ENCODE assay signal across 10 cellular contexts in the genomic region with DNA sequence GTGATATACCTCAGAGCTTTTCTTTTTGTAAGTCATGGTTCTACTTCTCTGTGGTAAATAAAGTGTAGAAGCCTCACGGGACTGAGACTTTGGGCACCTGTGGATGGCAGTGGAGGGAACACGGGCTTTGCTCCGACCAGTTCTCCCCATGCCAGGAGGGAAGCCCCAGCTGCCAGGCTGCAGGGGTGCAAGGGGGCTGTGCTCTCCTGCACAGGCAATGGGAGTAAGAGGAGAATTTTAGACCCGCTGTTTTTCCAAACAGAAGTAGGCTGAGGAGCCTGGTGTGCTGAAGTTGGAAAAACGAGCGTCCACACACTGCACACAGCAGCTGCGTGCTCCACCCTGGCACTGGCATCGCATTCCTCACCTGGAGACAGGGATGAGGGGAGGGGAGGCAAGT.
DNase-seq lines count a peak whose midpoint lies in the region; ATAC-seq and TF ChIP-seq lines count a peak whose summit lies in the region.
"Had no signal": no experiment of that assay in that cellular context is flagged by ENCODE, and none has a peak within 500 bp of the region (broad histone marks: within the 10 kb centered on the region; RNA-seq: fewer than 3 reads in every experiment).

No MANE protein-coding gene starts in this region.

- H2BK20ac ChIP-seq in IMR-90 (ENCODE audit: low read depth, low read length), result no peak overlapping the region

- WGBS in IMR-90 (ENCODE audit: extremely low coverage in 2 of 2, insufficient read length in 1 of 2), 2 experiments, result no CpG with 5 or more reads among the region's 8 CpGs
- WGBS in trophoblast cell (ENCODE audit: extremely low coverage, insufficient coverage, insufficient read length), result no CpG with 5 or more reads among the region's 8 CpGs

- H4K5ac ChIP-seq in IMR-90 (ENCODE audit: low read depth, low read length), result no peak overlapping the region

- BruUV-seq in IMR-90 (replicated peaks; lab: Mats Ljungman, UMichigan), result no TSS peak

- no peak overlapping the region for H3K4ac ChIP-seq in IMR-90 (ENCODE audit: low read depth, low read length)
- peak overlapping the region; percentile 65 for H3K4ac ChIP-seq in trophoblast cell (ENCODE audit: low read depth, low read length)

- in situ Hi-C loops in IMR-90 (cut with MboI; ENCODE audit: low sequenced_read_pairs), result no loop called here

- H3K27me3 ChIP-seq in IMR-90 (ENCODE audit: control insufficient read depth, insufficient read depth, low read length) (no peaks in the 10 kb centered on the region), trophoblast cell (ENCODE audit: insufficient read depth, low read length) (no peaks in the 10 kb centered on the region)

- H2BK120ac ChIP-seq in IMR-90 (ENCODE audit: low read depth, low read length) (no peak overlapping the region), trophoblast cell (ENCODE audit: insufficient read depth, low read length, poor library complexity) (no peak overlapping the region)

- H3K4me2 ChIP-seq in IMR-90 (ENCODE audit: low read depth, low read length) (no peak overlapping the region), trophoblast cell (ENCODE audit: low read length) (no peak overlapping the region)

- no peak overlapping the region for H2AK9ac ChIP-seq in IMR-90 (replicated peaks; ENCODE audit: low read depth, low read length, poor library complexity)

- no peak overlapping the region for H2BK5ac ChIP-seq in IMR-90 (ENCODE audit: low read depth, low read length, poor library complexity, severe bottlenecking)
- H2BK5ac ChIP-seq in trophoblast cell (ENCODE audit: low read depth, low read length, poor library complexity), result peak overlapping the region; percentile 47

- no peak overlapping the region for H3K56ac ChIP-seq in IMR-90 (ENCODE audit: extremely low read depth, insufficient read depth, low read length)

- H2BK15ac ChIP-seq in IMR-90 (ENCODE audit: low read depth, low read length), result no peak overlapping the region

- no peaks in the 10 kb centered on the region for H3K9me3 ChIP-seq in IMR-90 (ENCODE audit: control insufficient read depth, insufficient read depth, low read length)
- peaks cover 3% of the 10 kb centered on the region for H3K9me3 ChIP-seq in trophoblast cell (ENCODE audit: insufficient read depth, low read depth, low read length)

- CTCF ChIA-PET in IMR-90 (lab: Yijun Ruan, JAX) (no interaction called here), RWPE1 (lab: Yijun Ruan, JAX) (interaction anchor here (1.6 kb wide), 1 partner anchor 33 kb away, joined by 5 read pairs; no protein-coding TSS in a partner anchor)

- H3K9ac ChIP-seq in IMR-90 (ENCODE audit: low read depth, low read length) (no peak overlapping the region), trophoblast cell (ENCODE audit: low read length) (no peak overlapping the region)

- H2BK12ac ChIP-seq in trophoblast cell (ENCODE audit: low read length), result peak overlapping the region; percentile 27

- peaks cover 6% of the 10 kb centered on the region for H3K4me1 ChIP-seq in IMR-90 (ENCODE audit: control insufficient read depth, insufficient read depth, low read length)
- peaks cover 11% of the 10 kb centered on the region in 2 experiments for H3K4me1 ChIP-seq in trophoblast cell (ENCODE audit: control insufficient read depth in 1 of 2, insufficient read depth in 2 of 2, low read length in 2 of 2)

- no peaks in the 10 kb centered on the region for H3K79me2 ChIP-seq in trophoblast cell (ENCODE audit: control insufficient read depth, insufficient read depth, low read length, poor library complexity)

- POLR2A ChIA-PET in IMR-90 (lab: Charles Lee; ENCODE audit: unreplicated experiment), result no interaction called here
- POLR2A ChIA-PET in RWPE1 (lab: Yijun Ruan, JAX; ENCODE audit: low non-redundant PET), result no interaction called here

- H3K23ac ChIP-seq in IMR-90 (ENCODE audit: low read depth, low read length) (no peak overlapping the region; the same call in 1 of the 2 replicates), trophoblast cell (ENCODE audit: low read length) (peak overlapping the region; percentile 81)

- DNase-seq in IMR-90, result no peak
- DNase-seq in RWPE1 (ENCODE audit: low spot score), result no peak
- DNase-seq in mesenteric fat pad (ENCODE audit: low spot score), result peak; percentile 74
- DNase-seq in trophoblast cell, result no peak
- no peak for DNase-seq in stimulated activated CD4-positive, alpha-beta T cell treated with anti-CD3 and anti-CD28 coated beads, Interleukin-4, amount 100 ng/mL, for 4 hours
- no peak for DNase-seq in NCI-H526 (lab: John Stamatoyannopoulos, UW)
- DNase-seq: CD4-positive, CD25-positive, alpha-beta regulatory T cell; DMS53; GF-D8 had no signal

- no peak overlapping the region for H2AK5ac ChIP-seq in IMR-90 (ENCODE audit: low read depth, low read length)
- no peak overlapping the region for H2AK5ac ChIP-seq in trophoblast cell (ENCODE audit: low read length)

- intact Hi-C loops in IMR-90 (cut with micrococcal nuclease), result no loop called here

- no peaks in the 10 kb centered on the region for H4K20me1 ChIP-seq in IMR-90 (ENCODE audit: insufficient read depth, low read length)

- H3K18ac ChIP-seq in IMR-90 (ENCODE audit: low read depth, low read length) (no peak overlapping the region), trophoblast cell (ENCODE audit: low read length) (no peak overlapping the region)

- H3K14ac ChIP-seq in IMR-90 (replicated peaks; ENCODE audit: low read depth, low read length), result 0 out of 2 replicates have a peak overlapping the region, but pooled peaks have one; percentile 36
- peak overlapping the region; percentile 61 for H3K14ac ChIP-seq in trophoblast cell (ENCODE audit: low read length)

- no peak for TF ChIP-seq POLR2A in IMR-90 (IDR thresholded peaks at IDR 0.05; ENCODE audit: low read depth, low read length)

- TF ChIP-seq CTCF in IMR-90 (conservative IDR thresholded peaks at IDR 0.05; ENCODE audit: low read depth, low read length) (no peak), RWPE1 (conservative IDR thresholded peaks at IDR 0.05; ENCODE audit: low read depth) (no peak)

- H2AFZ ChIP-seq in IMR-90 (replicated peaks; ENCODE audit: low read length, poor library complexity), result no peak overlapping the region
- H2AFZ ChIP-seq in trophoblast cell (ENCODE audit: insufficient read depth, low read length, poor library complexity), result no peak overlapping the region

- H3K79me1 ChIP-seq in IMR-90 (ENCODE audit: low read depth in 1 of 2, low read length in 2 of 2) (peaks cover 30 to 73% of the 10 kb centered on the region in 2 experiments), trophoblast cell (ENCODE audit: low read length) (peaks cover 11% of the 10 kb centered on the region)

- no peak overlapping the region for H4K8ac ChIP-seq in IMR-90 (ENCODE audit: low read depth in 2 of 2, low read length in 2 of 2)
- no peak overlapping the region for H4K8ac ChIP-seq in trophoblast cell (ENCODE audit: low read depth, low read length)

- ATAC-seq in IMR-90 (ENCODE audit: low read depth), result no peak
- no peak for ATAC-seq in HG03139 (IDR thresholded peaks at IDR 0.05; ENCODE audit: unreplicated experiment)

- H3K4me3 ChIP-seq in IMR-90 (ENCODE audit: insufficient read depth, low read depth, low read length) (no peak overlapping the region), trophoblast cell (ENCODE audit: low read depth, low read length) (no peak overlapping the region)

- no peak overlapping the region for H4K12ac ChIP-seq in trophoblast cell (ENCODE audit: low read depth, low read length)

- peaks cover 10% of the 10 kb centered on the region; the same call in 1 of the 2 replicates for H3K9me1 ChIP-seq in IMR-90 (ENCODE audit: insufficient read depth, low read length)

- dilution Hi-C loops in IMR-90 (cut with HindIII; ENCODE audit: low sequenced_read_pairs, unreplicated experiment), result no loop called here

- H3K36me3 ChIP-seq in IMR-90 (ENCODE audit: control insufficient read depth, insufficient read depth, low read length) (peaks cover 61% of the 10 kb centered on the region), trophoblast cell (ENCODE audit: control insufficient read depth in 1 of 2, insufficient read depth in 2 of 2, low read length in 2 of 2) (peaks cover 58 to 72% of the 10 kb centered on the region in 2 experiments)

- no peak overlapping the region for H3K27ac ChIP-seq in IMR-90 (ENCODE audit: insufficient read depth, low read length)
- 0 out of 2 replicates have a peak overlapping the region, but pooled peaks have one; percentile 18 for H3K27ac ChIP-seq in RWPE1
- H3K27ac ChIP-seq in trophoblast cell (ENCODE audit: low read depth, low read length), result peak overlapping the region; percentile 76

- no peak for TF ChIP-seq RAD21 in IMR-90 (IDR thresholded peaks at IDR 0.05; ENCODE audit: low read length)

- H4K91ac ChIP-seq in IMR-90 (ENCODE audit: insufficient read depth, low read depth, low read length) (no peak overlapping the region), trophoblast cell (ENCODE audit: low read depth, low read length) (peak overlapping the region; percentile 75)

TF ChIP-seq in IMR-90, 13 proteins besides CTCF, POLR2A, EP300 and RAD21 (continues in another document):
- TF ChIP-seq CEBPB (IDR thresholded peaks at IDR 0.05; ENCODE audit: low read depth, low read length), result no peak
- TF ChIP-seq BHLHE40 (IDR thresholded peaks at IDR 0.05; ENCODE audit: low read depth, low read length), result no peak
- no peak for TF ChIP-seq MAZ (IDR thresholded peaks at IDR 0.05; ENCODE audit: borderline replicate concordance, low read depth, low read length)
- no peak for TF ChIP-seq MAFK (IDR thresholded peaks at IDR 0.05; ENCODE audit: low read depth, low read length)
- TF ChIP-seq NFE2L2 (IDR thresholded peaks at IDR 0.05; ENCODE audit: low read depth, low read length), result no peak
- TF ChIP-seq, protein P1, sequence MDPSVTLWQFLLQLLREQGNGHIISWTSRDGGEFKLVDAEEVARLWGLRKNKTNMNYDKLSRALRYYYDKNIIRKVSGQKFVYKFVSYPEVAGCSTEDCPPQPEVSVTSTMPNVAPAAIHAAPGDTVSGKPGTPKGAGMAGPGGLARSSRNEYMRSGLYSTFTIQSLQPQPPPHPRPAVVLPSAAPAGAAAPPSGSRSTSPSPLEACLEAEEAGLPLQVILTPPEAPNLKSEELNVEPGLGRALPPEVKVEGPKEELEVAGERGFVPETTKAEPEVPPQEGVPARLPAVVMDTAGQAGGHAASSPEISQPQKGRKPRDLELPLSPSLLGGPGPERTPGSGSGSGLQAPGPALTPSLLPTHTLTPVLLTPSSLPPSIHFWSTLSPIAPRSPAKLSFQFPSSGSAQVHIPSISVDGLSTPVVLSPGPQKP (IDR thresholded peaks at IDR 0.05; ENCODE audit: borderline replicate concordance, low read depth, low read length), result no peak
- no peak for TF ChIP-seq SMC3 (IDR thresholded peaks at IDR 0.05; ENCODE audit: low read depth, low read length)
- no peak for TF ChIP-seq RCOR1 (IDR thresholded peaks at IDR 0.05; ENCODE audit: insufficient replicate concordance, low read length)
- TF ChIP-seq MXI1 (IDR thresholded peaks at IDR 0.05; ENCODE audit: borderline replicate concordance, low read depth, low read length), result no peak
- no peak for TF ChIP-seq RFX5 (IDR thresholded peaks at IDR 0.05; ENCODE audit: low read depth, low read length)
- no peak for TF ChIP-seq FOS (IDR thresholded peaks at IDR 0.05; ENCODE audit: low read depth, low read length)
